ENCODE assay signal across 8 cellular contexts in the genomic region with DNA sequence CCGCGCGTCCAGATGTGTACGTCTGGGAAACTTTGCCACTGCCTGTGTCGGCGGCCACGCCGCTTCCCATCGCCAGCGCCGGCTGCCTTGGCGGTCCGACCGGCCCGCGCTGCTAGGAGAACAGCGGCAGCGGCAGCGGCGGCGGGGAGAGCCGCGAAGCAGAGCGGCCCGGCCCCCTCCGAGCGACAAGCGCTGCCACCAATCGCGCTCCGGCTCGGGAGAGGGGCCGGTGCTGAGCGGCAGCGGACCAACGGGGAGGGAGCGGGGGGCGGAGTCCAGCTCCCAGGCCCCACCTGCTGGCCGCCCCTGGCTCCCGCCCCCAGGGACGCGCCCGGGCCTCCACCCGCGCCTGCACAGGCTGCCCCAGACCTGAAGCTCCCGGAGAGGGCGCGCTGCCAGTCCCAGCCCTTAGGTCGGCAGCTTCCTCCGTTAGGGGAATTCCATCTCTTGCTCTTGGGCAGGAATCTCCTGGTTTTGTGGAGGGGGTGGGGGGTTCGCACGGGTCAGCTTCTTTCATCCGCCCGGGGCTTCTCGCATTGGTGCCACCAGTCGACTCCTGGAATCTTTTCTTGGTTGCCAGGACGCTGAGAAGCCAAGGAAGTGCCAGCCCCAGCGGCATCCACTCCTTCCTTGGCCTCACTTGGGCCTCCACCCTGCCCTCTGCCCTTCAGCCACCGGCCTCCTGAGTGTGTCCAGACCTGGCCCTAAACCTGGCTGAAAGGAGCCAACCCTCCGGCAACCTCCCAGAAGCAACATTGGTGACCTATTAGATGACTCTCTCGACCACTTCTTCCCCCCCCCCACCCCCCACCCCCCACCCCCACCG. TPM values are rescaled to one million over a fixed set of nuclear protein-coding genes. Genes with fewer than 3 reads are reported as not detected.
DNase-seq lines count a peak whose midpoint lies in the region; ATAC-seq and TF ChIP-seq lines count a peak whose summit lies in the region.

GALNT18 (minus strand) TSS at position 125 of the 826 bp plus-strand sequence.

- H3K4me1 ChIP-seq in adrenal gland (replicated peaks in 1 of 2) (peaks cover 11 to 17% of the 10 kb centered on the region in 2 donors), transverse colon (peaks cover 0 to 25% (median 18%) of the 10 kb centered on the region in 4 donors)

- H3K4me3 ChIP-seq in GM12865 (ENCODE audit: low read depth, low read length): peak within 1 kb of the TSS; percentile 59
- no peak within 1 kb of the TSS for H3K4me3 ChIP-seq in NB4 (ENCODE audit: low read depth, low read length)
- H3K4me3 ChIP-seq in adrenal gland: peak within 1 kb of the TSS in 2 of 4 donors; percentile 32 to 65
- H3K4me3 ChIP-seq in transverse colon: peak within 1 kb of the TSS; percentile 19 to 64 (median 44)

- in situ Hi-C loops in transverse colon (cut with MboI; ENCODE audit: low pct_ligation_motif_present in 1 of 4, low pct_unique_long_range_greater_than_20kb in 1 of 4, low sequenced_read_pairs in 3 of 4): no loop called here

- no peaks in the 10 kb centered on the region for H3K36me3 ChIP-seq in adrenal gland (replicated peaks in 1 of 2)
- H3K36me3 ChIP-seq in transverse colon: no peaks in the 10 kb centered on the region

- TF ChIP-seq POLR2A in NB4 (IDR thresholded peaks at IDR 0.05; ENCODE audit: extremely low read depth, insufficient read length) (no peak), adrenal gland (IDR thresholded peaks at IDR 0.05) (peak; percentile 33 to 70), transverse colon (IDR thresholded peaks at IDR 0.05) (peak; percentile 64)

- peak; percentile 94 for ATAC-seq in HG02571 (IDR thresholded peaks at IDR 0.05; ENCODE audit: unreplicated experiment)
- peak; percentile 99 for ATAC-seq in SK-N-SH treated with all-trans-retinoic acid at 6 μM for 48 hours

- H3K27ac ChIP-seq in adrenal gland: peak within 1 kb of the TSS in 2 of 5 donors; percentile 2 to 44
- H3K27ac ChIP-seq in transverse colon: peak within 1 kb of the TSS; percentile 73 to 82 (median 76)

- TF ChIP-seq CTCF in GM12865 (IDR thresholded peaks at IDR 0.05; ENCODE audit: insufficient read depth, low read depth, low read length, missing control alignments) (peak; percentile 26), NB4 (IDR thresholded peaks at IDR 0.05; ENCODE audit: low read depth, low read length) (no peak), adrenal gland (IDR thresholded peaks at IDR 0.05) (peak; percentile 32 to 65 (median 44)), transverse colon (IDR thresholded peaks at IDR 0.05) (peak; percentile 31 to 75 (median 45))

- H3K9me3 ChIP-seq in adrenal gland (replicated peaks in 1 of 3) (no peaks in the 10 kb centered on the region), transverse colon (no peaks in the 10 kb centered on the region)

- TF ChIP-seq EP300 in transverse colon (IDR thresholded peaks at IDR 0.05; ENCODE audit: low read depth): no peak

- WGBS in adrenal gland, 4 donors: 4 to 48% (median 6%) methylated on average over 4 to 62 of the region's 62 CpGs
- 5% methylated on average over 51 of the region's 62 CpGs; no CpG with 5 or more reads in 1 of the 2 donors for WGBS in transverse colon (ENCODE audit: low coverage in 1 of 2), 2 donors

- H3K27me3 ChIP-seq in adrenal gland (peaks cover 12% of the 10 kb centered on the region), transverse colon (peaks cover 19% of the 10 kb centered on the region)

- DNase-seq in GM12865 (ENCODE audit: low read depth) (peak; percentile 95), NB4 (ENCODE audit: low read depth) (peak; percentile 89), adrenal gland (peak; percentile 90 to 94 (median 93)), cardiac septum (ENCODE audit: low spot score) (peak; percentile 94), pons (ENCODE audit: low spot score) (peak; percentile 89), transverse colon (peak; percentile 92)

- intact Hi-C loops in adrenal gland (cut with DNase I): no loop called here
- intact Hi-C loops in cardiac septum (cut with DNase I): loop anchor here (5.0 kb wide), 4 partner anchors 40 to 165 kb away; no protein-coding TSS in a partner anchor
- intact Hi-C loops in transverse colon (cut with DNase I; ENCODE audit: low total_unique reads): loop anchor here (10.0 kb wide), 1 partner anchor 163 kb away; no protein-coding TSS in a partner anchor

TF ChIP-seq in SK-N-SH treated with all-trans-retinoic acid at 6 μM for 48 hours, 23 proteins besides CTCF, POLR2A, EP300 and RAD21:
- TF ChIP-seq PPARA (CRISPR knock-in tag; IDR thresholded peaks at IDR 0.05; ENCODE audit: borderline replicate concordance) (no peak), BACH2 (CRISPR knock-in tag; IDR thresholded peaks at IDR 0.05; ENCODE audit: borderline replicate concordance) (no peak), TCF4 (CRISPR knock-in tag; IDR thresholded peaks at IDR 0.05; ENCODE audit: borderline replicate concordance) (no peak), RARB (CRISPR knock-in tag; IDR thresholded peaks at IDR 0.05) (no peak), ISL1 (CRISPR knock-in tag; IDR thresholded peaks at IDR 0.05) (no peak), ZFP30 (CRISPR knock-in tag; IDR thresholded peaks at IDR 0.05) (no peak), ZNF8 (CRISPR knock-in tag; IDR thresholded peaks at IDR 0.05) (no peak), TOX (CRISPR knock-in tag; IDR thresholded peaks at IDR 0.05; ENCODE audit: borderline replicate concordance) (no peak)
- TF ChIP-seq, protein P1, sequence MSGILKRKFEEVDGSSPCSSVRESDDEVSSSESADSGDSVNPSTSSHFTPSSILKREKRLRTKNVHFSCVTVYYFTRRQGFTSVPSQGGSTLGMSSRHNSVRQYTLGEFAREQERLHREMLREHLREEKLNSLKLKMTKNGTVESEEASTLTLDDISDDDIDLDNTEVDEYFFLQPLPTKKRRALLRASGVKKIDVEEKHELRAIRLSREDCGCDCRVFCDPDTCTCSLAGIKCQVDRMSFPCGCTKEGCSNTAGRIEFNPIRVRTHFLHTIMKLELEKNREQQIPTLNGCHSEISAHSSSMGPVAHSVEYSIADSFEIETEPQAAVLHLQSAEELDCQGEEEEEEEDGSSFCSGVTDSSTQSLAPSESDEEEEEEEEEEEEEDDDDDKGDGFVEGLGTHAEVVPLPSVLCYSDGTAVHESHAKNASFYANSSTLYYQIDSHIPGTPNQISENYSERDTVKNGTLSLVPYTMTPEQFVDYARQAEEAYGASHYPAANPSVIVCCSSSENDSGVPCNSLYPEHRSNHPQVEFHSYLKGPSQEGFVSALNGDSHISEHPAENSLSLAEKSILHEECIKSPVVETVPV (CRISPR knock-in tag; IDR thresholded peaks at IDR 0.05): no peak
- TF ChIP-seq, protein P2, sequence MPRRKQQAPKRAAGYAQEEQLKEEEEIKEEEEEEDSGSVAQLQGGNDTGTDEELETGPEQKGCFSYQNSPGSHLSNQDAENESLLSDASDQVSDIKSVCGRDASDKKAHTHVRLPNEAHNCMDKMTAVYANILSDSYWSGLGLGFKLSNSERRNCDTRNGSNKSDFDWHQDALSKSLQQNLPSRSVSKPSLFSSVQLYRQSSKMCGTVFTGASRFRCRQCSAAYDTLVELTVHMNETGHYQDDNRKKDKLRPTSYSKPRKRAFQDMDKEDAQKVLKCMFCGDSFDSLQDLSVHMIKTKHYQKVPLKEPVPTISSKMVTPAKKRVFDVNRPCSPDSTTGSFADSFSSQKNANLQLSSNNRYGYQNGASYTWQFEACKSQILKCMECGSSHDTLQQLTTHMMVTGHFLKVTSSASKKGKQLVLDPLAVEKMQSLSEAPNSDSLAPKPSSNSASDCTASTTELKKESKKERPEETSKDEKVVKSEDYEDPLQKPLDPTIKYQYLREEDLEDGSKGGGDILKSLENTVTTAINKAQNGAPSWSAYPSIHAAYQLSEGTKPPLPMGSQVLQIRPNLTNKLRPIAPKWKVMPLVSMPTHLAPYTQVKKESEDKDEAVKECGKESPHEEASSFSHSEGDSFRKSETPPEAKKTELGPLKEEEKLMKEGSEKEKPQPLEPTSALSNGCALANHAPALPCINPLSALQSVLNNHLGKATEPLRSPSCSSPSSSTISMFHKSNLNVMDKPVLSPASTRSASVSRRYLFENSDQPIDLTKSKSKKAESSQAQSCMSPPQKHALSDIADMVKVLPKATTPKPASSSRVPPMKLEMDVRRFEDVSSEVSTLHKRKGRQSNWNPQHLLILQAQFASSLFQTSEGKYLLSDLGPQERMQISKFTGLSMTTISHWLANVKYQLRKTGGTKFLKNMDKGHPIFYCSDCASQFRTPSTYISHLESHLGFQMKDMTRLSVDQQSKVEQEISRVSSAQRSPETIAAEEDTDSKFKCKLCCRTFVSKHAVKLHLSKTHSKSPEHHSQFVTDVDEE (CRISPR knock-in tag; IDR thresholded peaks at IDR 0.05): no peak
TF ChIP-seq in SK-N-SH treated with all-trans-retinoic acid at 6 μM for 48 hours: peak in this region for 0.

RNA-seq across cellular contexts. Expression of gene GALNT18, which starts in this region (rescaled TPM):
- total RNA-seq in adrenal gland (10 to 100 TPM in 1 of 8 donors, 1 to 10 TPM in 7; 1.4 to 15.1 (median 7.4) TPM), cardiac septum (23.2 TPM), transverse colon (10 to 100 TPM in 1 of 4 donors, 1 to 10 TPM in 3; 5.6 to 22.1 (median 8.4) TPM)
- polyA plus RNA-seq in adrenal gland: 1 to 10 TPM; 3.8 to 4.5 (median 4.0) TPM

Comparison
In these comparisons a context has a peak if more than half of its experiments do, and no peak if none do; other contexts are left out.
1. intact Hi-C loops: an anchor here in cardiac septum (5.0 kb wide) and transverse colon (10.0 kb wide); none called in adrenal gland.